ENCODE assay signal across 1 cellular context in genomic region chr11:102761646-102762238, GRCh38.
TF ChIP-seq lines count a peak whose summit lies in the region.

No MANE protein-coding gene starts in this region.

TF ChIP-seq in SK-N-SH treated with all-trans-retinoic acid at 6 μM for 48 hours, 23 proteins besides CTCF, POLR2A, EP300 and RAD21 (continued from another document):
- TF ChIP-seq, protein P1, sequence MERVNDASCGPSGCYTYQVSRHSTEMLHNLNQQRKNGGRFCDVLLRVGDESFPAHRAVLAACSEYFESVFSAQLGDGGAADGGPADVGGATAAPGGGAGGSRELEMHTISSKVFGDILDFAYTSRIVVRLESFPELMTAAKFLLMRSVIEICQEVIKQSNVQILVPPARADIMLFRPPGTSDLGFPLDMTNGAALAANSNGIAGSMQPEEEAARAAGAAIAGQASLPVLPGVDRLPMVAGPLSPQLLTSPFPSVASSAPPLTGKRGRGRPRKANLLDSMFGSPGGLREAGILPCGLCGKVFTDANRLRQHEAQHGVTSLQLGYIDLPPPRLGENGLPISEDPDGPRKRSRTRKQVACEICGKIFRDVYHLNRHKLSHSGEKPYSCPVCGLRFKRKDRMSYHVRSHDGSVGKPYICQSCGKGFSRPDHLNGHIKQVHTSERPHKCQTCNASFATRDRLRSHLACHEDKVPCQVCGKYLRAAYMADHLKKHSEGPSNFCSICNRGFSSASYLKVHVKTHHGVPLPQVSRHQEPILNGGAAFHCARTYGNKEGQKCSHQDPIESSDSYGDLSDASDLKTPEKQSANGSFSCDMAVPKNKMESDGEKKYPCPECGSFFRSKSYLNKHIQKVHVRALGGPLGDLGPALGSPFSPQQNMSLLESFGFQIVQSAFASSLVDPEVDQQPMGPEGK (CRISPR knock-in tag; IDR thresholded peaks at IDR 0.05; ENCODE audit: borderline replicate concordance), result no peak
